In genomic region chr22:43099095-43099494, GRCh38 we compare ENCODE assay signal across 1 cellular context.
TF ChIP-seq lines count a peak whose summit lies in the region.

No MANE protein-coding gene starts in this region.

TF ChIP-seq in SK-N-SH treated with all-trans-retinoic acid at 6 μM for 48 hours, 23 proteins besides CTCF, POLR2A, EP300 and RAD21 (continued from another document):
- TF ChIP-seq ARNTL (CRISPR knock-in tag; IDR thresholded peaks at IDR 0.05; ENCODE audit: borderline replicate concordance, low read depth) (no peak), GLIS3 (CRISPR knock-in tag; IDR thresholded peaks at IDR 0.05) (no peak), ZFP3 (CRISPR knock-in tag; IDR thresholded peaks at IDR 0.05) (no peak), ESRRG (CRISPR knock-in tag; IDR thresholded peaks at IDR 0.05) (no peak)
TF ChIP-seq in SK-N-SH treated with all-trans-retinoic acid at 6 μM for 48 hours: peak in this region for 0.
